Comparison of ENCODE assay signal across 8 cellular contexts in the genomic region with DNA sequence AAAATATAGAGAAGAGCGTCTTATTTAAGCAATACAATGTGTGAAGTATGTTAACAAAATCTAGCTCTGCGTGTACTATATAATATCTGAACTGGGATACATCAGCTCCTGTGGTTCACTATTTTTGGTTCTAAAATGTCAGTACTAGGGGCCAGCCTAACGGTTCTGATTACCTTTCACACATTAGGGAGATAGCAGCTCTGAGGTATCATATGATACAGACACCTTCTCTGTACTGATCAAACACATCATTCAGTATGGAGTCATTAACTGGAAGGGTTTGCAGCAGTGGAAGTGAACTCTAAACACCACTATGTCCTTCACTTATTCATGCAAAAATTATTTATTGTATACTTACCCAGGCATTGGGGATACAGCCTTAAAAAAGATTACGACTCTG. TPM values are rescaled to one million over a fixed set of nuclear protein-coding genes. Genes with fewer than 3 reads are reported as not detected.
A peak's percentile ranks its signal among the peaks of the same experiment; 100 is the strongest.
DNase-seq lines count a peak whose midpoint lies in the region; ATAC-seq and TF ChIP-seq lines count a peak whose summit lies in the region.

No MANE protein-coding gene starts in this region.

- no peak for ATAC-seq in GM18505 (IDR thresholded peaks at IDR 0.05; ENCODE audit: unreplicated experiment)
- no peak for ATAC-seq in GM18870 (IDR thresholded peaks at IDR 0.05; ENCODE audit: unreplicated experiment)

- H3K4me3 ChIP-seq in epithelial cell of proximal tubule (ENCODE audit: low read depth, low read length) (peak overlapping the region; percentile 72), skeletal muscle cell (ENCODE audit: low read depth, low read length) (peak overlapping the region; percentile 77)

- peak; percentile 16 for TF ChIP-seq POLR2A in GM18505 (IDR thresholded peaks at IDR 0.05; ENCODE audit: borderline replicate concordance, extremely low read depth, insufficient read depth, insufficient read length)

- TF ChIP-seq CTCF in epithelial cell of proximal tubule (conservative IDR thresholded peaks at IDR 0.05; ENCODE audit: low read depth, low read length), result no peak

- DNase-seq in OCI-M1 (lab: John Stamatoyannopoulos, UW) (peak; percentile 60), epithelial cell of proximal tubule (ENCODE audit: low read depth) (no peak), skeletal muscle cell (ENCODE audit: low read depth) (no peak), mucosa of gallbladder (ENCODE audit: low spot score) (no peak)
- no peak for DNase-seq in activated CD4-positive, alpha-beta T cell treated with anti-CD3 and anti-CD28 coated beads for 4 hours
- DNase-seq in stimulated activated CD8-positive, alpha-beta memory T cell treated with anti-CD3 and anti-CD28 coated beads, Interleukin-4, amount 100 ng/mL, for 48 hours, result no peak

RNA-seq across cellular contexts. Expression of a gene that starts 2.1 kb away (rescaled TPM):
- total RNA-seq in epithelial cell of proximal tubule (16.1 and 21.4 TPM in 2 replicates), mucosa of gallbladder (37.1 TPM)

RNA-seq across cellular contexts. Expression of a gene that starts 57.5 kb away (rescaled TPM):
- total RNA-seq in epithelial cell of proximal tubule (28.0 and 45.6 TPM in 2 replicates), mucosa of gallbladder (12.9 TPM)
